19 cellular contexts compared by ENCODE assay signal in the genomic region with DNA sequence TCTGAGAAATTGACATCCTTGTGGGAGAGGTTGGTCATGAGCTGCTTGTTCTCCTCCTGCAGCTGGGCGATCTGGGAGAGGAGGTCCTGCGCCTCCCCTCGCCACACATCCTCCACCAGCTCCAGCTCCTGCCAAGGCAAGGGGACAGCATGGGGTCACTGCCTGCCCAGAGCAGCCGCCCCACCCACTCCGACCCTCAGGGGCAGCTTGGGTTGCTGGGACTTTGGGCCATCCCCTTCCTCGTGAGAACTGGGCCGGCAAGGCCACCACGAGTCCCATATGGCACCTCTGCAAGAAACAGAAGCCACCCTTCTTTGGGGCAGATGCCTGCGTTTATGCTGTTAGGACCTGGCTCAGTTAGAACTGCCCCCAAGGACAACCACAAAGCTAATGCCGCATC.
"Had no signal": no experiment of that assay in that cellular context is flagged by ENCODE, and none has a peak within 500 bp of the region (broad histone marks: within the 10 kb centered on the region; RNA-seq: fewer than 3 reads in every experiment).

No MANE protein-coding gene starts in this region.

- H3K9me3 ChIP-seq: MG63, SJCRH30 had no signal

- DNase-seq: KBM-7, MG63, NCI-H1092, NCI-H1105 treated with DMSO at 0.1 percent for 48 hours, NCI-H1417 treated with DMSO at 0.1 percent for 48 hours, NCI-H146, NCI-H1694 treated with DMSO at 0.1 percent for 48 hours, NCI-H1930, NCI-H2081, NCI-H2107, NCI-H2227 treated with DMSO at 0.1 percent for 48 hours, NCI-H524, NCI-H526 treated with DMSO at 0.1 percent for 48 hours, NCI-H748 treated with DMSO at 0.1 percent for 48 hours, RPMI8226, SHP77 treated with DMSO at 0.1 percent for 48 hours, SJCRH30 had no signal

- H3K27ac ChIP-seq: HL-60, SJCRH30 had no signal

- ATAC-seq: SK-N-SH treated with all-trans-retinoic acid at 6 μM for 48 hours had no signal

- H3K27me3 ChIP-seq: MG63, SJCRH30 had no signal

- H3K4me1 ChIP-seq: SJCRH30 had no signal

- H3K4me3 ChIP-seq: MG63, SJCRH30 had no signal
